In genomic region chr18:63312731-63313408, GRCh38 we compare ENCODE assay signal across 11 cellular contexts. TPM values are rescaled to one million over a fixed set of nuclear protein-coding genes. Genes with fewer than 3 reads are reported as not detected.
DNase-seq lines count a peak whose midpoint lies in the region; ATAC-seq and TF ChIP-seq lines count a peak whose summit lies in the region.
"Had no signal": no experiment of that assay in that cellular context is flagged by ENCODE, and none has a peak within 500 bp of the region (broad histone marks: within the 10 kb centered on the region; RNA-seq: fewer than 3 reads in every experiment).

No MANE protein-coding gene starts in this region.

- H3K27me3 ChIP-seq in OCI-LY1 (ENCODE audit: insufficient read depth, low read length) = no peaks in the 10 kb centered on the region

- H3K27ac Mint-ChIP-seq in activated T-cell treated with anti-CD3 and anti-CD28 coated beads, Interleukin-2, amount 50 U/mL, for 24 hours = peak overlapping the region; percentile 95
- peak overlapping the region; percentile 95 for H3K27ac Mint-ChIP-seq in stimulated activated naive B cell treated with anti-CD40 and anti-IgM and Interleukin-4, amounts not matched to agents 10 μg/mL and 1 μg/mL and 100 μg/mL, for 72 hours

- H3K36me3 Mint-ChIP-seq in activated T-cell treated with anti-CD3 and anti-CD28 coated beads, Interleukin-2, amount 50 U/mL, for 24 hours (ENCODE audit: low read depth) = peaks cover 84% of the 10 kb centered on the region
- H3K36me3 Mint-ChIP-seq in stimulated activated naive B cell treated with anti-CD40 and anti-IgM and Interleukin-4, amounts not matched to agents 10 μg/mL and 1 μg/mL and 100 μg/mL, for 72 hours = peaks cover 47 to 70% of the 10 kb centered on the region in 2 donors

- H3K9ac ChIP-seq in OCI-LY1 (ENCODE audit: low read length) = peak overlapping the region; percentile 96

- TF ChIP-seq CTCF in OCI-LY1 (IDR thresholded peaks at IDR 0.05; ENCODE audit: low read length) = no peak

- no peaks in the 10 kb centered on the region for H3K27me3 Mint-ChIP-seq in activated T-cell treated with anti-CD3 and anti-CD28 coated beads, Interleukin-2, amount 50 U/mL, for 24 hours
- H3K27me3 Mint-ChIP-seq in stimulated activated naive B cell treated with anti-CD40 and anti-IgM and Interleukin-4, amounts not matched to agents 10 μg/mL and 1 μg/mL and 100 μg/mL, for 72 hours = no peaks in the 10 kb centered on the region

- no peak for DNase-seq in activated T-cell treated with anti-CD3 and anti-CD28 coated beads, Interleukin-2, amount 50 U/mL, for 24 hours
- DNase-seq in activated T-cell treated with anti-CD3 and anti-CD28 coated beads for 4 hours (no peak), NCI-H1417 treated with DMSO at 0.1 percent for 48 hours (lab: John Stamatoyannopoulos, UW) (no peak), putamen (ENCODE audit: low spot score) (no peak), mucosa of gallbladder (ENCODE audit: low spot score) (no peak)
- DNase-seq in stimulated activated naive B cell treated with anti-CD40 and anti-IgM and Interleukin-4, amounts not matched to agents 10 μg/mL and 1 μg/mL and 100 μg/mL, for 72 hours = no peak
- DNase-seq: glutamatergic neuron, NCI-H1048 had no signal

- H3K79me2 ChIP-seq in OCI-LY1 (ENCODE audit: insufficient read depth, low read length) = peaks cover 100% of the 10 kb centered on the region

- no peak overlapping the region for H2AFZ ChIP-seq in OCI-LY1 (ENCODE audit: low read length)

- H3F3A ChIP-seq in OCI-LY1 (ENCODE audit: insufficient read depth, low read length) = peaks cover 3% of the 10 kb centered on the region; the same call in 1 of the 2 replicates

- H3K36me3 ChIP-seq in OCI-LY1 (ENCODE audit: insufficient read depth, low read length) = peaks cover 98% of the 10 kb centered on the region
- H3K36me3 ChIP-seq: cardiac muscle cell had no signal

- H3K4me2 ChIP-seq in OCI-LY1 (ENCODE audit: low read length) = peak overlapping the region; percentile 98

- H3K4me3 Mint-ChIP-seq in activated T-cell treated with anti-CD3 and anti-CD28 coated beads, Interleukin-2, amount 50 U/mL, for 24 hours = peak overlapping the region; percentile 98
- peak overlapping the region; percentile 94 to 97 for H3K4me3 Mint-ChIP-seq in stimulated activated naive B cell treated with anti-CD40 and anti-IgM and Interleukin-4, amounts not matched to agents 10 μg/mL and 1 μg/mL and 100 μg/mL, for 72 hours

- H3K9me3 ChIP-seq in OCI-LY1 (ENCODE audit: low read length) = no peaks in the 10 kb centered on the region

- ATAC-seq in HG02642 (IDR thresholded peaks at IDR 0.05; ENCODE audit: poor library complexity, unreplicated experiment) = peak; percentile 34
- ATAC-seq in stimulated activated naive B cell treated with anti-CD40 and anti-IgM and Interleukin-4, amounts not matched to agents 10 μg/mL and 1 μg/mL and 100 μg/mL, for 72 hours (replicated peaks) = peak; percentile 42 to 61

- no peaks in the 10 kb centered on the region for H3K9me2 ChIP-seq in OCI-LY1 (ENCODE audit: low read depth, low read length)

- H3K4me3 ChIP-seq in OCI-LY1 (ENCODE audit: low read depth, low read length, poor library complexity, severe bottlenecking) = peak overlapping the region; percentile 88
- H3K4me3 ChIP-seq: cardiac muscle cell had no signal

- peaks cover 74% of the 10 kb centered on the region for H3K4me1 ChIP-seq in OCI-LY1 (ENCODE audit: insufficient read depth, low read length, severe bottlenecking)

- H3K27ac ChIP-seq in OCI-LY1 (ENCODE audit: low read depth, low read length, poor library complexity, severe bottlenecking) = peak overlapping the region; percentile 97
- H3K27ac ChIP-seq: cardiac muscle cell had no signal

- H4K20me1 ChIP-seq in OCI-LY1 (ENCODE audit: insufficient read depth, low read length) = no peaks in the 10 kb centered on the region

- no peaks in the 10 kb centered on the region for H3K9me3 Mint-ChIP-seq in activated T-cell treated with anti-CD3 and anti-CD28 coated beads, Interleukin-2, amount 50 U/mL, for 24 hours
- H3K9me3 Mint-ChIP-seq in stimulated activated naive B cell treated with anti-CD40 and anti-IgM and Interleukin-4, amounts not matched to agents 10 μg/mL and 1 μg/mL and 100 μg/mL, for 72 hours = peaks cover 0 to 3% of the 10 kb centered on the region in 2 donors

- peaks cover 85% of the 10 kb centered on the region for H3K4me1 Mint-ChIP-seq in activated T-cell treated with anti-CD3 and anti-CD28 coated beads, Interleukin-2, amount 50 U/mL, for 24 hours (ENCODE audit: low read depth)
- H3K4me1 Mint-ChIP-seq in stimulated activated naive B cell treated with anti-CD40 and anti-IgM and Interleukin-4, amounts not matched to agents 10 μg/mL and 1 μg/mL and 100 μg/mL, for 72 hours = peaks cover 48 to 78% of the 10 kb centered on the region in 2 donors

RNA-seq across cellular contexts. Expression of gene BCL2, which starts 6.7 kb away (rescaled TPM):
- total RNA-seq in mucosa of gallbladder = 18.5 TPM

RNA-seq across cellular contexts. Expression of gene KDSR, which starts 54.1 kb away (rescaled TPM):
- total RNA-seq in mucosa of gallbladder = 59.4 TPM
